Comparison of ENCODE assay signal across 8 cellular contexts in the genomic region with DNA sequence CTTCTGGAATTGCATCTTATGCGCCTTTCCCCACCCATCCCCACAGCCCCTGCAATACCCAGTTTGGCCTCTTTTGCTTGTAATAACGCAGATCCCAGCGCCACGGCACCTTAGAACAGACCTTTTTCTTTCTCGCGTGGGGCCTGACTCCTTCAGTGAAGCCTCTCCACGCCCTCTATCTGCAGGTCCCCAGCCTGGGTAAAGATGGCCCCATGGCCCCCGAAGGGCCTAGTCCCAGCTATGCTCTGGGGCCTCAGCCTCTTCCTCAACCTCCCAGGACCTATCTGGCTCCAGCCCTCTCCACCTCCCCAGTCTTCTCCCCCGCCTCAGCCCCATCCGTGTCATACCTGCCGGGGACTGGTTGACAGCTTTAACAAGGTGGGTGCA. TPM values are rescaled to one million over a fixed set of nuclear protein-coding genes. Genes with fewer than 3 reads are reported as not detected.
DNase-seq lines count a peak whose midpoint lies in the region; ATAC-seq and TF ChIP-seq lines count a peak whose summit lies in the region.

No MANE protein-coding gene starts in this region.

- peak; percentile 24 for ATAC-seq in CD4-positive, alpha-beta T cell (ENCODE audit: poor library complexity)
- ATAC-seq in lower lobe of right lung (no peak), upper lobe of left lung (ENCODE audit: low FRiP score in 2 of 2) (no peak)

- no peaks in the 10 kb centered on the region for H3K9me3 ChIP-seq in CD4-positive, alpha-beta T cell (ENCODE audit: control insufficient read depth, low read length)
- H3K9me3 ChIP-seq in lower lobe of right lung (no peaks in the 10 kb centered on the region), upper lobe of left lung (no peaks in the 10 kb centered on the region)

- H3K9me3 Mint-ChIP-seq in CD4-positive, alpha-beta T cell = no peaks in the 10 kb centered on the region

- H3K79me2 ChIP-seq in KMS-11 (ENCODE audit: insufficient read depth, low read depth) = no peaks in the 10 kb centered on the region; the same call in 1 of the 2 replicates

- H3K9ac ChIP-seq in KMS-11 = peak overlapping the region; percentile 83

- peak overlapping the region; percentile 40 for H3K4me3 ChIP-seq in KMS-11 (IDR thresholded peaks at IDR 0.05; ENCODE audit: insufficient read depth, low read depth, low read length)
- H3K4me3 ChIP-seq in astrocyte of the spinal cord (ENCODE audit: low read depth, low read length) = peak overlapping the region; percentile 63
- H3K4me3 ChIP-seq in lower lobe of right lung = peak overlapping the region; percentile 95
- peak overlapping the region; percentile 64 to 96 (median 68) for H3K4me3 ChIP-seq in upper lobe of left lung

- peak overlapping the region; percentile 54 for H2AFZ ChIP-seq in KMS-11 (ENCODE audit: low read depth)

- peak overlapping the region; percentile 99 for H3K27ac Mint-ChIP-seq in CD4-positive, alpha-beta T cell

- POLR2A ChIA-PET in CD4-positive, alpha-beta T cell (lab: Charles Lee) = interaction anchor here (1.3 to 5.1 kb wide), 17 partner anchors 8 to 538 kb away, joined by 4 to 98 read pairs (median 18); partner anchors contain the start of genes EMC3, IL17RC, JAGN1 and MTMR14

- peak overlapping the region; percentile 78 for H3K4me2 ChIP-seq in KMS-11

- no peak for TF ChIP-seq POLR2A in upper lobe of left lung (IDR thresholded peaks at IDR 0.05)

- peak overlapping the region; percentile 90 for H3K27ac ChIP-seq in CD4-positive, alpha-beta T cell (ENCODE audit: low read depth, low read length)
- peak overlapping the region; percentile 85 for H3K27ac ChIP-seq in KMS-11
- H3K27ac ChIP-seq in lower lobe of right lung = peak overlapping the region; percentile 95
- peak overlapping the region; percentile 89 to 96 (median 94) for H3K27ac ChIP-seq in upper lobe of left lung

- H3K27me3 ChIP-seq in CD4-positive, alpha-beta T cell (ENCODE audit: control insufficient read depth, insufficient read depth, low read length) = no peaks in the 10 kb centered on the region
- H3K27me3 ChIP-seq in KMS-11 (ENCODE audit: insufficient read depth, low read depth) (no peaks in the 10 kb centered on the region), lower lobe of right lung (ENCODE audit: low read depth) (no peaks in the 10 kb centered on the region), upper lobe of left lung (no peaks in the 10 kb centered on the region)

- H3K4me1 ChIP-seq in KMS-11 (ENCODE audit: low read depth, poor library complexity, severe bottlenecking) = peaks cover 20% of the 10 kb centered on the region
- H3K4me1 ChIP-seq in lower lobe of right lung = peaks cover 39% of the 10 kb centered on the region
- peaks cover 23 to 37% (median 28%) of the 10 kb centered on the region in 4 donors for H3K4me1 ChIP-seq in upper lobe of left lung

- no peak for TF ChIP-seq CTCF in CD4-positive, alpha-beta T cell (IDR thresholded peaks at IDR 0.05)
- TF ChIP-seq CTCF in KMS-11 (conservative IDR thresholded peaks at IDR 0.05; ENCODE audit: low read depth, low read length) (no peak), astrocyte of the spinal cord (IDR thresholded peaks at IDR 0.05; ENCODE audit: low read depth, low read length) (peak; percentile 24), lower lobe of right lung (IDR thresholded peaks at IDR 0.05) (no peak), upper lobe of left lung (IDR thresholded peaks at IDR 0.05) (no peak)

- 11 to 18% methylated on average over 9 to 11 of the region's 11 CpGs for WGBS in upper lobe of left lung, 2 donors

- peaks cover 65% of the 10 kb centered on the region for H3K4me1 Mint-ChIP-seq in CD4-positive, alpha-beta T cell (ENCODE audit: low read depth)

- in situ Hi-C loops in astrocyte of the spinal cord (cut with HindIII; ENCODE audit: low sequenced_read_pairs) = no loop called here

- H3K36me3 ChIP-seq in KMS-11 (ENCODE audit: insufficient read depth) = no peaks in the 10 kb centered on the region
- peaks cover 52% of the 10 kb centered on the region for H3K36me3 ChIP-seq in lower lobe of right lung
- H3K36me3 ChIP-seq in upper lobe of left lung = peaks cover 0 to 35% (median 4%) of the 10 kb centered on the region in 4 donors

- CTCF ChIA-PET in CD4-positive, alpha-beta T cell (lab: Charles Lee) = interaction anchor here (1.9 to 2.6 kb wide), 4 partner anchors 17 to 53 kb away, joined by 4 to 18 read pairs (median 13); partner anchors contain the start of genes EMC3, JAGN1 and PRRT3

- peak overlapping the region; percentile 99 for H3K4me3 Mint-ChIP-seq in CD4-positive, alpha-beta T cell

- intact Hi-C loops in CD4-positive, alpha-beta T cell (cut with DNase I, micrococcal nuclease) = loop anchor here (2.0 to 10.0 kb wide), 7 partner anchors 53 to 537 kb away; partner anchors contain the start of genes EMC3 (in 1 of the 2), RPUSD3 (in 1 of the 2), SEC13 (in 1 of the 2) and SETD5 (in 1 of the 2)
- intact Hi-C loops in lower lobe of right lung (cut with DNase I) = no loop called here

- H3K27me3 Mint-ChIP-seq in CD4-positive, alpha-beta T cell = no peaks in the 10 kb centered on the region

- peak in 6 of 10 experiments; percentile 20 to 53 (median 30) for DNase-seq in CD4-positive, alpha-beta T cell
- DNase-seq in astrocyte of the spinal cord (ENCODE audit: low read depth, low spot score) (no peak), lower lobe of right lung (no peak), upper lobe of left lung (no peak), retina (no peak), cortex of kidney (lab: John Stamatoyannopoulos, UW) (no peak), KG1 (lab: John Stamatoyannopoulos, UW) (no peak)

- no peaks in the 10 kb centered on the region for H4K20me1 ChIP-seq in KMS-11 (ENCODE audit: insufficient read depth)

- no peak for TF ChIP-seq EP300 in upper lobe of left lung (IDR thresholded peaks at IDR 0.05)

- peaks cover 37% of the 10 kb centered on the region for H3K36me3 Mint-ChIP-seq in CD4-positive, alpha-beta T cell (ENCODE audit: low read depth)

RNA-seq across cellular contexts. Expression of gene CRELD1, which starts 0.6 kb away (rescaled TPM):
- total RNA-seq in CD4-positive, alpha-beta T cell = 10 to 100 TPM; 10.7 to 12.4 TPM
- total RNA-seq in lower lobe of right lung = 54.3 TPM
- 10 to 100 TPM; 31.7 to 72.3 (median 44.0) TPM for total RNA-seq in upper lobe of left lung

RNA-seq across cellular contexts. Expression of gene IL17RC, which starts 17.3 kb away (rescaled TPM):
- total RNA-seq in CD4-positive, alpha-beta T cell = under 1 TPM; 0.42 to 0.88 TPM
- total RNA-seq in lower lobe of right lung (27.2 TPM), upper lobe of left lung (10 to 100 TPM; 26.3 to 83.8 (median 32.9) TPM)

RNA-seq across cellular contexts. Expression of gene PRRT3, which starts 18.0 kb away (rescaled TPM):
- total RNA-seq in CD4-positive, alpha-beta T cell = 1 to 10 TPM; 6.3 to 8.3 TPM
- total RNA-seq in lower lobe of right lung (2.1 TPM), upper lobe of left lung (1 to 10 TPM; 1.6 to 7.1 (median 4.5) TPM)

RNA-seq across cellular contexts. Expression of gene IL17RE, which starts 31.6 kb away (rescaled TPM):
- total RNA-seq in CD4-positive, alpha-beta T cell = 1 to 10 TPM; 1.4 to 1.6 TPM
- 21.5 TPM for total RNA-seq in lower lobe of right lung
- total RNA-seq in upper lobe of left lung = 10 to 100 TPM; 16.1 to 44.8 (median 27.0) TPM

RNA-seq across cellular contexts. Expression of gene JAGN1, which starts 43.8 kb away (rescaled TPM):
- total RNA-seq in CD4-positive, alpha-beta T cell = 10 to 100 TPM; 14.4 to 15.1 TPM
- total RNA-seq in lower lobe of right lung = 23.8 TPM
- 10 to 100 TPM in 4 of 6 donors, 1 to 10 TPM in 2; 4.2 to 33.3 (median 24.2) TPM for total RNA-seq in upper lobe of left lung

Comparison
In these comparisons a context has a peak if more than half of its experiments do, and no peak if none do; other contexts are left out.
1. DNase-seq: peak in CD4-positive, alpha-beta T cell (6 of 10); none in astrocyte of the spinal cord (single experiment), lower lobe of right lung (single experiment), upper lobe of left lung (0 of 2), retina (single experiment), cortex of kidney (single experiment) and KG1 (single experiment).
2. H3K4me3 ChIP-seq: peak in every context shown above with its lines; median percentile 95 in lower lobe of right lung; 68 in upper lobe of left lung; 63 in astrocyte of the spinal cord; 40 in KMS-11.
3. RNA of gene IL17RC, which starts 17.3 kb away (total RNA-seq): 26.3 to 83.8 TPM in upper lobe of left lung and 27.2 TPM in lower lobe of right lung (single experiment); 0.42 to 0.88 TPM in CD4-positive, alpha-beta T cell; every median in the first group is over 10 times any median in the second.
4. Peak in every context shown above with its lines, with median percentiles within 50 percentile points of each other: H3K27ac ChIP-seq.